In genomic region chrX:13533726-13534125, GRCh38 we compare ENCODE assay signal across 2 cellular contexts.
TF ChIP-seq lines count a peak whose summit lies in the region.

No MANE protein-coding gene starts in this region.

TF ChIP-seq in SK-N-SH treated with all-trans-retinoic acid at 6 μM for 48 hours, 23 proteins besides CTCF, POLR2A, EP300 and RAD21 (continued from another document):
- TF ChIP-seq ISL1 (CRISPR knock-in tag; IDR thresholded peaks at IDR 0.05), result no peak
- no peak for TF ChIP-seq TOX (CRISPR knock-in tag; IDR thresholded peaks at IDR 0.05; ENCODE audit: borderline replicate concordance)
- no peak for TF ChIP-seq ZC3H10 (CRISPR knock-in tag; IDR thresholded peaks at IDR 0.05)
- no peak for TF ChIP-seq SNAI2 (CRISPR knock-in tag; IDR thresholded peaks at IDR 0.05)
- no peak for TF ChIP-seq TCF4 (CRISPR knock-in tag; IDR thresholded peaks at IDR 0.05; ENCODE audit: borderline replicate concordance)
- no peak for TF ChIP-seq PATZ1 (CRISPR knock-in tag; IDR thresholded peaks at IDR 0.05; ENCODE audit: borderline replicate concordance)
- TF ChIP-seq ARNTL (CRISPR knock-in tag; IDR thresholded peaks at IDR 0.05; ENCODE audit: borderline replicate concordance, low read depth), result no peak
- TF ChIP-seq ZNF565 (CRISPR knock-in tag; conservative IDR thresholded peaks at IDR 0.05; ENCODE audit: low read depth), result no peak
- TF ChIP-seq ZFP3 (CRISPR knock-in tag; IDR thresholded peaks at IDR 0.05), result no peak
- TF ChIP-seq ZNF70 (CRISPR knock-in tag; IDR thresholded peaks at IDR 0.05), result no peak
- TF ChIP-seq, protein P1, sequence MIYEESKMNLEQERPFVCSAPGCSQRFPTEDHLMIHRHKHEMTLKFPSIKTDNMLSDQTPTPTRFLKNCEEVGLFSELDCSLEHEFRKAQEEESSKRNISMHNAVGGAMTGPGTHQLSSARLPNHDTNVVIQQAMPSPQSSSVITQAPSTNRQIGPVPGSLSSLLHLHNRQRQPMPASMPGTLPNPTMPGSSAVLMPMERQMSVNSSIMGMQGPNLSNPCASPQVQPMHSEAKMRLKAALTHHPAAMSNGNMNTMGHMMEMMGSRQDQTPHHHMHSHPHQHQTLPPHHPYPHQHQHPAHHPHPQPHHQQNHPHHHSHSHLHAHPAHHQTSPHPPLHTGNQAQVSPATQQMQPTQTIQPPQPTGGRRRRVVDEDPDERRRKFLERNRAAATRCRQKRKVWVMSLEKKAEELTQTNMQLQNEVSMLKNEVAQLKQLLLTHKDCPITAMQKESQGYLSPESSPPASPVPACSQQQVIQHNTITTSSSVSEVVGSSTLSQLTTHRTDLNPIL (CRISPR knock-in tag; IDR thresholded peaks at IDR 0.05; ENCODE audit: low read depth), result no peak

TF ChIP-seq in SK-N-SH, 30 proteins besides CTCF, POLR2A, EP300 and RAD21 (continued from another document):
- TF ChIP-seq, protein P2, sequence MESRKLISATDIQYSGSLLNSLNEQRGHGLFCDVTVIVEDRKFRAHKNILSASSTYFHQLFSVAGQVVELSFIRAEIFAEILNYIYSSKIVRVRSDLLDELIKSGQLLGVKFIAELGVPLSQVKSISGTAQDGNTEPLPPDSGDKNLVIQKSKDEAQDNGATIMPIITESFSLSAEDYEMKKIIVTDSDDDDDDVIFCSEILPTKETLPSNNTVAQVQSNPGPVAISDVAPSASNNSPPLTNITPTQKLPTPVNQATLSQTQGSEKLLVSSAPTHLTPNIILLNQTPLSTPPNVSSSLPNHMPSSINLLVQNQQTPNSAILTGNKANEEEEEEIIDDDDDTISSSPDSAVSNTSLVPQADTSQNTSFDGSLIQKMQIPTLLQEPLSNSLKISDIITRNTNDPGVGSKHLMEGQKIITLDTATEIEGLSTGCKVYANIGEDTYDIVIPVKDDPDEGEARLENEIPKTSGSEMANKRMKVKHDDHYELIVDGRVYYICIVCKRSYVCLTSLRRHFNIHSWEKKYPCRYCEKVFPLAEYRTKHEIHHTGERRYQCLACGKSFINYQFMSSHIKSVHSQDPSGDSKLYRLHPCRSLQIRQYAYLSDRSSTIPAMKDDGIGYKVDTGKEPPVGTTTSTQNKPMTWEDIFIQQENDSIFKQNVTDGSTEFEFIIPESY (IDR thresholded peaks at IDR 0.05; ENCODE audit: borderline replicate concordance, low read depth), result no peak
- no peak for TF ChIP-seq EZH2phosphoT487 (IDR thresholded peaks at IDR 0.05; ENCODE audit: borderline replicate concordance, low read depth)
- TF ChIP-seq, protein P3, sequence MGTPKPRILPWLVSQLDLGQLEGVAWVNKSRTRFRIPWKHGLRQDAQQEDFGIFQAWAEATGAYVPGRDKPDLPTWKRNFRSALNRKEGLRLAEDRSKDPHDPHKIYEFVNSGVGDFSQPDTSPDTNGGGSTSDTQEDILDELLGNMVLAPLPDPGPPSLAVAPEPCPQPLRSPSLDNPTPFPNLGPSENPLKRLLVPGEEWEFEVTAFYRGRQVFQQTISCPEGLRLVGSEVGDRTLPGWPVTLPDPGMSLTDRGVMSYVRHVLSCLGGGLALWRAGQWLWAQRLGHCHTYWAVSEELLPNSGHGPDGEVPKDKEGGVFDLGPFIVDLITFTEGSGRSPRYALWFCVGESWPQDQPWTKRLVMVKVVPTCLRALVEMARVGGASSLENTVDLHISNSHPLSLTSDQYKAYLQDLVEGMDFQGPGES (IDR thresholded peaks at IDR 0.05; ENCODE audit: low read depth, low read length), result no peak
